ENCODE assay signal across 8 cellular contexts in the genomic region with DNA sequence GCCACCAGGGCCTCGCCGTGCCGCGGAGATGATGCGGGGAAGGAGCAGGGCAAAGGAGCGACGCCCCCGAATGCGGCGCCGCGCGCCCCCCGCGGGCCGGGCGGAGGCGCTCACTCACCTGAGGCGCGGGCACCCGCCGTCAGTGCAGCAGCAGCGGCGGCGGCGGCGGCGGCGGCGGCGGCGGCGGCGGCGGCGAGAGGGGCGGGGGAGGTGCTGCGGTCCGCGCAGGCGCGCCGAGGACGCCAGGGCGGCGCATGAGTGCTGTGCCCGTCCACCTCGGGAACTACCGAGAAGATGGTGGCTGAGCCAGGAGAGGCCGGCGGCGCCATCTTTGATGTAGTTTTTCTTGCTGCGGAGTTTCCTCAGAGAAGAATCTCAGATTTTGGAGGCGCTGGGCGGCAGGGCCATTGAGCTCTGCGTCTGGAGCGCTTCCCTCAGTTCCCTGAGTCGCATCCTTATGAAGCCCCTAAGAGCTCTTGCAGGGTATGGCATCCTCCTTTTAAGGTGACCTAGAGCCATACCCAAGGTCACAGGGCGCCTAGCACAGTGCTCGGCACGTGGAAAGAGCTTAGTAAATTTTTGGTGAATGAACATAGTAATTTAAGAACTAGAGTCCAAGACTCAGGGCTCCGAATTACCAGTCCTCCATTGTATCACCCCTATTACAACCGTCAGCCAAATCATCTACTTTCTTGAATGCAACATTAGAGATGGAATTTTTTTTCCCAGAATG. TPM values are rescaled to one million over a fixed set of nuclear protein-coding genes. Genes with fewer than 3 reads are reported as not detected.
DNase-seq lines count a peak whose midpoint lies in the region; ATAC-seq and TF ChIP-seq lines count a peak whose summit lies in the region.

A gene (minus strand): TSS at position 164 of the 733 bp plus-strand sequence. CDS start 24,355 bp downstream, outside the sequence.

- H3K27ac ChIP-seq in VCaP (peak within 1 kb of the TSS; percentile 92), mammary epithelial cell (ENCODE audit: insufficient read depth, low read depth, low read length) (peak within 1 kb of the TSS; percentile 17), smooth muscle cell (ENCODE audit: low read depth) (no peak within 1 kb of the TSS)

- no peaks in the 10 kb centered on the region for H3F3A ChIP-seq in smooth muscle cell (ENCODE audit: low read depth)

- H3K4me1 ChIP-seq in mammary epithelial cell (ENCODE audit: insufficient read depth, low read length) (peaks cover 11% of the 10 kb centered on the region), smooth muscle cell (ENCODE audit: low read depth) (peaks cover 12% of the 10 kb centered on the region)

- 20% methylated on average over 10 of the region's 63 CpGs for WGBS in mammary epithelial cell (ENCODE audit: low coverage, missing lambda C conversion rate)
- WGBS in smooth muscle cell (ENCODE audit: low lambda C conversion rate) = 11% methylated on average over 29 of the region's 63 CpGs

- H3K4me2 ChIP-seq in mammary epithelial cell (ENCODE audit: insufficient read depth, low read depth, low read length) (peak within 1 kb of the TSS; percentile 97), smooth muscle cell (peak within 1 kb of the TSS; percentile 92)

- in situ Hi-C loops in ACHN (cut with HindIII; ENCODE audit: low pct_ligation_motif_present, low pct_unique_long_range_greater_than_20kb, low sequenced_read_pairs) = no loop called here
- in situ Hi-C loops in mammary epithelial cell (cut with MboI; ENCODE audit: low sequenced_read_pairs in 2 of 2) = no loop called here

- TF ChIP-seq CTCF in VCaP (conservative IDR thresholded peaks at IDR 0.05) (peak; percentile 50), mammary epithelial cell (conservative IDR thresholded peaks at IDR 0.05 in 1 of 2, IDR thresholded peaks at IDR 0.05 in 1 of 2; ENCODE audit: extremely low read depth in 1 of 2, insufficient read depth in 1 of 2, low read depth in 1 of 2, low read length in 2 of 2) (no peak), smooth muscle cell (IDR thresholded peaks at IDR 0.05; ENCODE audit: borderline replicate concordance, insufficient read depth, poor library complexity, severe bottlenecking) (no peak)

- H3K9me3 ChIP-seq in mammary epithelial cell (replicated peaks; ENCODE audit: insufficient read depth, low read length) (no peaks in the 10 kb centered on the region), smooth muscle cell (replicated peaks; ENCODE audit: low read depth) (no peaks in the 10 kb centered on the region)

- BruUV-seq in mammary epithelial cell (replicated peaks; lab: Mats Ljungman, UMichigan) = no TSS peak

- H2AFZ ChIP-seq in mammary epithelial cell (ENCODE audit: low read depth, low read length) = peak within 1 kb of the TSS; percentile 94
- peak within 1 kb of the TSS; percentile 100 for H2AFZ ChIP-seq in smooth muscle cell (ENCODE audit: low read depth)

- intact Hi-C loops in mammary epithelial cell (cut with micrococcal nuclease) = loop anchor here (2.0 kb wide), 1 partner anchor 117 kb away; a partner anchor contains a TSS

- peak; percentile 93 for ATAC-seq in GM18868 (IDR thresholded peaks at IDR 0.05; ENCODE audit: unreplicated experiment)
- ATAC-seq in HG03108 (IDR thresholded peaks at IDR 0.05; ENCODE audit: unreplicated experiment) = peak; percentile 91

- H3K9ac ChIP-seq in mammary epithelial cell (ENCODE audit: insufficient read depth, low read length) = peak within 1 kb of the TSS; percentile 22
- peak within 1 kb of the TSS; percentile 51 for H3K9ac ChIP-seq in smooth muscle cell (ENCODE audit: low read depth)

- DNase-seq in ACHN (peak; percentile 92), NCI-H2196 (lab: John Stamatoyannopoulos, UW; ENCODE audit: unreplicated experiment) (peak; percentile 94), mammary epithelial cell (peak; percentile 86), iPS-NIHi11 (ENCODE audit: low spot score) (peak; percentile 98), smooth muscle cell (lab: John Stamatoyannopoulos, UW; ENCODE audit: unreplicated experiment) (peak; percentile 62)

- H3K4me3 ChIP-seq in mammary epithelial cell (replicated peaks in 1 of 3; ENCODE audit: insufficient read depth in 1 of 3, low read depth in 2 of 3, low read length in 3 of 3) (peak within 1 kb of the TSS; percentile 83 to 89 (median 83)), smooth muscle cell (peak within 1 kb of the TSS; percentile 82)

- peaks cover 16% of the 10 kb centered on the region for H3K79me2 ChIP-seq in mammary epithelial cell (ENCODE audit: insufficient read depth, low read length)
- no peaks in the 10 kb centered on the region for H3K79me2 ChIP-seq in smooth muscle cell (ENCODE audit: low read depth)

- CTCF ChIA-PET in mammary epithelial cell (lab: Charles Lee; ENCODE audit: low non-redundant PET) = no interaction called here

- H3K27me3 ChIP-seq in mammary epithelial cell (ENCODE audit: insufficient read depth, low read length) (no peaks in the 10 kb centered on the region), smooth muscle cell (ENCODE audit: low read depth) (peaks cover 31% of the 10 kb centered on the region)

- dilution Hi-C loops in mammary epithelial cell (cut with HindIII; ENCODE audit: low sequenced_read_pairs) = no loop called here

- no peaks in the 10 kb centered on the region for H4K20me1 ChIP-seq in mammary epithelial cell (ENCODE audit: insufficient read depth, low read length)
- peaks cover 31% of the 10 kb centered on the region for H4K20me1 ChIP-seq in smooth muscle cell (ENCODE audit: low read depth)

- peaks cover 2% of the 10 kb centered on the region for H3K36me3 ChIP-seq in mammary epithelial cell (ENCODE audit: insufficient read depth, low read length)
- H3K36me3 ChIP-seq in smooth muscle cell (ENCODE audit: low read depth) = no peaks in the 10 kb centered on the region

RNA-seq across cellular contexts. Expression of the gene that starts here (rescaled TPM):
- total RNA-seq in mammary epithelial cell = 10 to 100 TPM; 20.8 to 25.9 TPM
- 29.2 TPM for polyA plus RNA-seq in mammary epithelial cell
- polyA minus RNA-seq in mammary epithelial cell = 36.9 TPM
- total RNA-seq in smooth muscle cell = 14.6 and 16.3 TPM in 2 replicates
- polyA plus RNA-seq in smooth muscle cell = 13.4 and 18.7 TPM in 2 replicates
